In the genomic region with DNA sequence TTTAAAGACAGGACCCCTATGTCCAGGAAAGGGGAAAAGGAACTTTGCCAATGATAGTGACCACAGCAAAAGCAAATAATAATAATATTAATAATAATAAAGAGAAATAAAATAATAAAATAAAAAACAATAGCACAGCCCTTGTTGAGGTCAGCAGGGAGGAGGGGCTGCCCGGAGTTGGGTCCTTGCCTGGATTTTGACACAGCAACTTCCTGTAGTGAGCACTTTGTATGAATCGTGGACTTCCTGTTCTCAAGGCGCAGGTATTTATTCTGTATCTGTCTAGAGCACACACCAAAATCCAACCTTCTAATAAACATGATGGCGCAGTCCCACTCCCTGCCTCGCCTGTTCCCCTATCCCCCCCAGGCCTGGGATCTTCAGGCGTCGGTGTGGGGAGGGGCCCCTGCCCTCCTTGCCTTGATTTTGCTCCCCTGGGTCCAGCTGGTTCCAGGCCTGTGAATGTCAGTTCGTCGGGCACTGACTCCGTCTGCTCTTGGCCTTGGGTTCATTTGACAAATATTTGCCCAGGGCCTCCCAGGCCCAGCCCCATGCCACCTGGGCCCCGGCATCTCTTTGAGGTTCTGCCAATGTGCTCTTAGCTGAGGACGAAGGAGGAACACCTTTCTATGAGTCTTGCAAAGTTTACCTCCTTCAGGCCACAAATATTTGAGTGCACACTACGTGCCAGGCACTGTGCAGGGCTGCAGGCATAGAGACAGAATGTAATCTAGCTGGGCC, we compare ENCODE assay signal across 1 cellular context.
TF ChIP-seq lines count a peak whose summit lies in the region.

No MANE protein-coding gene starts in this region.

TF ChIP-seq in SK-N-SH, 30 proteins besides CTCF, POLR2A, EP300 and RAD21 (continued from another document):
- TF ChIP-seq, protein P1, sequence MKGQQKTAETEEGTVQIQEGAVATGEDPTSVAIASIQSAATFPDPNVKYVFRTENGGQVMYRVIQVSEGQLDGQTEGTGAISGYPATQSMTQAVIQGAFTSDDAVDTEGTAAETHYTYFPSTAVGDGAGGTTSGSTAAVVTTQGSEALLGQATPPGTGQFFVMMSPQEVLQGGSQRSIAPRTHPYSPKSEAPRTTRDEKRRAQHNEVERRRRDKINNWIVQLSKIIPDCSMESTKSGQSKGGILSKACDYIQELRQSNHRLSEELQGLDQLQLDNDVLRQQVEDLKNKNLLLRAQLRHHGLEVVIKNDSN (IDR thresholded peaks at IDR 0.05; ENCODE audit: borderline replicate concordance, low read depth): no peak
- TF ChIP-seq MEF2A (IDR thresholded peaks at IDR 0.05; ENCODE audit: borderline replicate concordance, low read depth) (no peak), FOXM1 (IDR thresholded peaks at IDR 0.05; ENCODE audit: low read depth) (no peak), TAF1 (IDR thresholded peaks at IDR 0.05; ENCODE audit: borderline replicate concordance, low read depth, low read length) (no peak), EZH2phosphoT487 (IDR thresholded peaks at IDR 0.05; ENCODE audit: borderline replicate concordance, low read depth) (no peak), SMC3 (IDR thresholded peaks at IDR 0.05; ENCODE audit: low read depth, low read length) (no peak), NFIC (IDR thresholded peaks at IDR 0.05; ENCODE audit: borderline replicate concordance) (no peak), RXRA (IDR thresholded peaks at IDR 0.05; ENCODE audit: borderline replicate concordance, low read depth) (no peak), SIN3A (IDR thresholded peaks at IDR 0.05; ENCODE audit: borderline replicate concordance, low read depth, low read length) (no peak), TEAD4 (IDR thresholded peaks at IDR 0.05; ENCODE audit: borderline replicate concordance, insufficient read depth) (no peak), FOSL2 (IDR thresholded peaks at IDR 0.05; ENCODE audit: borderline replicate concordance, low read depth) (no peak)
- TF ChIP-seq, protein P2, sequence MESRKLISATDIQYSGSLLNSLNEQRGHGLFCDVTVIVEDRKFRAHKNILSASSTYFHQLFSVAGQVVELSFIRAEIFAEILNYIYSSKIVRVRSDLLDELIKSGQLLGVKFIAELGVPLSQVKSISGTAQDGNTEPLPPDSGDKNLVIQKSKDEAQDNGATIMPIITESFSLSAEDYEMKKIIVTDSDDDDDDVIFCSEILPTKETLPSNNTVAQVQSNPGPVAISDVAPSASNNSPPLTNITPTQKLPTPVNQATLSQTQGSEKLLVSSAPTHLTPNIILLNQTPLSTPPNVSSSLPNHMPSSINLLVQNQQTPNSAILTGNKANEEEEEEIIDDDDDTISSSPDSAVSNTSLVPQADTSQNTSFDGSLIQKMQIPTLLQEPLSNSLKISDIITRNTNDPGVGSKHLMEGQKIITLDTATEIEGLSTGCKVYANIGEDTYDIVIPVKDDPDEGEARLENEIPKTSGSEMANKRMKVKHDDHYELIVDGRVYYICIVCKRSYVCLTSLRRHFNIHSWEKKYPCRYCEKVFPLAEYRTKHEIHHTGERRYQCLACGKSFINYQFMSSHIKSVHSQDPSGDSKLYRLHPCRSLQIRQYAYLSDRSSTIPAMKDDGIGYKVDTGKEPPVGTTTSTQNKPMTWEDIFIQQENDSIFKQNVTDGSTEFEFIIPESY (IDR thresholded peaks at IDR 0.05; ENCODE audit: borderline replicate concordance, low read depth): no peak
- TF ChIP-seq, protein P3, sequence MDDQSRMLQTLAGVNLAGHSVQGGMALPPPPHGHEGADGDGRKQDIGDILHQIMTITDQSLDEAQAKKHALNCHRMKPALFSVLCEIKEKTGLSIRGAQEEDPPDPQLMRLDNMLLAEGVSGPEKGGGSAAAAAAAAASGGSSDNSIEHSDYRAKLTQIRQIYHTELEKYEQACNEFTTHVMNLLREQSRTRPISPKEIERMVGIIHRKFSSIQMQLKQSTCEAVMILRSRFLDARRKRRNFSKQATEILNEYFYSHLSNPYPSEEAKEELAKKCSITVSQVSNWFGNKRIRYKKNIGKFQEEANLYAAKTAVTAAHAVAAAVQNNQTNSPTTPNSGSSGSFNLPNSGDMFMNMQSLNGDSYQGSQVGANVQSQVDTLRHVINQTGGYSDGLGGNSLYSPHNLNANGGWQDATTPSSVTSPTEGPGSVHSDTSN (IDR thresholded peaks at IDR 0.05): no peak
- TF ChIP-seq, protein P4, sequence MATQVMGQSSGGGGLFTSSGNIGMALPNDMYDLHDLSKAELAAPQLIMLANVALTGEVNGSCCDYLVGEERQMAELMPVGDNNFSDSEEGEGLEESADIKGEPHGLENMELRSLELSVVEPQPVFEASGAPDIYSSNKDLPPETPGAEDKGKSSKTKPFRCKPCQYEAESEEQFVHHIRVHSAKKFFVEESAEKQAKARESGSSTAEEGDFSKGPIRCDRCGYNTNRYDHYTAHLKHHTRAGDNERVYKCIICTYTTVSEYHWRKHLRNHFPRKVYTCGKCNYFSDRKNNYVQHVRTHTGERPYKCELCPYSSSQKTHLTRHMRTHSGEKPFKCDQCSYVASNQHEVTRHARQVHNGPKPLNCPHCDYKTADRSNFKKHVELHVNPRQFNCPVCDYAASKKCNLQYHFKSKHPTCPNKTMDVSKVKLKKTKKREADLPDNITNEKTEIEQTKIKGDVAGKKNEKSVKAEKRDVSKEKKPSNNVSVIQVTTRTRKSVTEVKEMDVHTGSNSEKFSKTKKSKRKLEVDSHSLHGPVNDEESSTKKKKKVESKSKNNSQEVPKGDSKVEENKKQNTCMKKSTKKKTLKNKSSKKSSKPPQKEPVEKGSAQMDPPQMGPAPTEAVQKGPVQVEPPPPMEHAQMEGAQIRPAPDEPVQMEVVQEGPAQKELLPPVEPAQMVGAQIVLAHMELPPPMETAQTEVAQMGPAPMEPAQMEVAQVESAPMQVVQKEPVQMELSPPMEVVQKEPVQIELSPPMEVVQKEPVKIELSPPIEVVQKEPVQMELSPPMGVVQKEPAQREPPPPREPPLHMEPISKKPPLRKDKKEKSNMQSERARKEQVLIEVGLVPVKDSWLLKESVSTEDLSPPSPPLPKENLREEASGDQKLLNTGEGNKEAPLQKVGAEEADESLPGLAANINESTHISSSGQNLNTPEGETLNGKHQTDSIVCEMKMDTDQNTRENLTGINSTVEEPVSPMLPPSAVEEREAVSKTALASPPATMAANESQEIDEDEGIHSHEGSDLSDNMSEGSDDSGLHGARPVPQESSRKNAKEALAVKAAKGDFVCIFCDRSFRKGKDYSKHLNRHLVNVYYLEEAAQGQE (IDR thresholded peaks at IDR 0.05; ENCODE audit: low read depth, low read length): no peak
